8 cellular contexts compared by ENCODE assay signal in the genomic region with DNA sequence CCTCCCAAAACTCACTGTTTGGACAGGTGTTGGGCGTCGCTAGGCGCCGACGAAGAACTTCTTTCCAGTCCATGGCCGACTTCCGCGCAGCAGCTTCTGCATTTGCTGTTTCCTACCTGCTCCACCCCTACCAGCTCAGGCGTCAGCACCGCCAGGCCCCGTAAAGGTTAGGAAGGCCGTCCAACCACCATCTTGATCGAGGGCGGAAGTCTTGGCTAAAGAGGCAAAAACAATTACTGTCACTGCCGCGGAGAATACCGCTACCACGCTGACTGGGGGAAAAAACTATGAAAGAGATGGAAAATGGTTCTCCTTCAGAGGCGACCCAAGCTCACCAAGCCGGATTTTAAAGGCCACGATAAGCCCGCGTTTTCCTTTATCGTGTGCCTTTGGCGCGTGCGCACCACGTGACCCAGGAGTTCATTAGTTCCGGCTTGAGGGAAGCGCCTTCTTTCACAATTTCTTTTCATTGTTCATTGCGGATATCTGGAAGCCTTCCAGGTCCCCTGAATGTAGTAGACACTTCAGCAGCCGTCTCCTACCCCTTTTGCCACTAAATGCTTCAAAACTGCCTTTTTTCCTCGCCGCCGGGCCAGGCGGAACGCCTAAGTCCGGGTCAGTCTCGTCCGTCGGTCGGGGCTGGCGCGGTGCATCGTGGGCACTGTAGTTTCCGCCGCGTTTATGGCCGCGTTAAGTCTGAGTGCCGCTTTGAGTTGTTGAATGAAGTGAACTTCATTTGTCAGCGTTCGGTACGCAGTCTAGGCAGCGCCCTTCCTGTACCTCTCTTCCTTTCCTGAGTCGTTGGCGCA. TPM values are rescaled to one million over a fixed set of nuclear protein-coding genes. Genes with fewer than 3 reads are reported as not detected.
DNase-seq lines count a peak whose midpoint lies in the region; ATAC-seq and TF ChIP-seq lines count a peak whose summit lies in the region.

A gene (minus strand): TSS at position 104 of the 809 bp plus-strand sequence. CDS start 31 bp downstream, at position 73.
A gene (plus strand): TSS at position 666 of the 809 bp plus-strand sequence. CDS start 694 bp downstream, outside the sequence.

- H3K36me3 Mint-ChIP-seq in chondrocyte (ENCODE audit: low read depth), result peaks cover 10% of the 10 kb centered on the region

- peak; percentile 67 for TF ChIP-seq POLR2A in GM19193 (IDR thresholded peaks at IDR 0.05; ENCODE audit: extremely low read depth, insufficient read depth, insufficient read length)

- TF ChIP-seq CTCF in chondrocyte (IDR thresholded peaks at IDR 0.05) (no peak), kidney epithelial cell (IDR thresholded peaks at IDR 0.05; ENCODE audit: insufficient read depth, low read length, poor library complexity, severe bottlenecking) (no peak)

- H3K4me3 Mint-ChIP-seq in chondrocyte (ENCODE audit: unreplicated experiment), result peak within 1 kb of the TSS; percentile 97

- peak within 1 kb of the TSS; percentile 77 for H3K4me3 ChIP-seq in kidney epithelial cell (ENCODE audit: low read depth, low read length)

- H3K4me1 Mint-ChIP-seq in chondrocyte (ENCODE audit: low read depth), result peaks cover 63% of the 10 kb centered on the region

- H3K9me3 Mint-ChIP-seq in chondrocyte (ENCODE audit: low read depth), result no peaks in the 10 kb centered on the region

- peak within 1 kb of the TSS; percentile 99 for H3K27ac Mint-ChIP-seq in chondrocyte (ENCODE audit: unreplicated experiment)

- H3K27me3 ChIP-seq in kidney epithelial cell (ENCODE audit: control insufficient read depth, insufficient read depth, low read length), result no peaks in the 10 kb centered on the region

- no peaks in the 10 kb centered on the region for H3K27me3 Mint-ChIP-seq in chondrocyte (ENCODE audit: low read depth)

- no peaks in the 10 kb centered on the region for H3K36me3 ChIP-seq in kidney epithelial cell (ENCODE audit: control insufficient read depth, insufficient read depth, low read length)

- DNase-seq in AML-193 (lab: John Stamatoyannopoulos, UW) (peak; percentile 89 to 91), NCI-H510A treated with DMSO at 0.1 percent for 48 hours (lab: John Stamatoyannopoulos, UW) (peak; percentile 98), chondrocyte (ENCODE audit: low spot score) (peak; percentile 95), kidney epithelial cell (ENCODE audit: low read depth) (peak; percentile 98)
- DNase-seq in activated CD4-positive, alpha-beta T cell treated with anti-CD3 and anti-CD28 coated beads for 24 hours (ENCODE audit: low read depth in 2 of 2), result peak; percentile 68 to 80
- peak; percentile 84 to 85 for DNase-seq in stimulated activated CD4-positive, alpha-beta T cell treated with anti-CD3 and anti-CD28 coated beads, Interleukin-15, amount 100 ng/mL, for 48 hours (ENCODE audit: low read depth in 2 of 2)

- peak; percentile 80 for ATAC-seq in HG03439 (IDR thresholded peaks at IDR 0.05; ENCODE audit: unreplicated experiment)

RNA-seq across cellular contexts. Expression of the first gene that starts in this region (rescaled TPM):
- total RNA-seq in chondrocyte (30.5 to 44.2 TPM (median 37.4 TPM) in 3 replicates), kidney epithelial cell (35.3 and 39.4 TPM in 2 replicates)

RNA-seq across cellular contexts. Expression of the second gene that starts in this region (rescaled TPM):
- total RNA-seq in chondrocyte (27.0 to 42.3 TPM (median 31.1 TPM) in 3 replicates), kidney epithelial cell (40.0 and 46.8 TPM in 2 replicates)

Comparison
In these comparisons a context has a peak if more than half of its experiments do, and no peak if none do; other contexts are left out.
1. Peak in every context shown above with its lines: DNase-seq, ATAC-seq and H3K4me3 ChIP-seq.